In genomic region chr17:31061678-31062077, GRCh38 we compare ENCODE assay signal across 11 cellular contexts. TPM values are rescaled to one million over a fixed set of nuclear protein-coding genes. Genes with fewer than 3 reads are reported as not detected.
A peak's percentile ranks its signal among the peaks of the same experiment; 100 is the strongest.
DNase-seq lines count a peak whose midpoint lies in the region; ATAC-seq and TF ChIP-seq lines count a peak whose summit lies in the region.
"Had no signal": no experiment of that assay in that cellular context is flagged by ENCODE, and none has a peak within 500 bp of the region (broad histone marks: within the 10 kb centered on the region; RNA-seq: fewer than 3 reads in every experiment).

No MANE protein-coding gene starts in this region.

- CTCF ChIA-PET in activated naive CD4-positive, alpha-beta T cell treated with anti-CD3 and anti-CD28 coated beads for 36 hours (lab: Charles Lee): interaction anchor here (1.1 to 1.2 kb wide), 2 partner anchors 93 to 157 kb away, joined by 3 read pairs; no protein-coding TSS in a partner anchor

- no peaks in the 10 kb centered on the region for H3K4me1 Mint-ChIP-seq in activated naive CD4-positive, alpha-beta T cell treated with anti-CD3 and anti-CD28 coated beads for 36 hours (ENCODE audit: low read depth)

- H3K27me3 Mint-ChIP-seq in activated naive CD4-positive, alpha-beta T cell treated with anti-CD3 and anti-CD28 coated beads for 36 hours (ENCODE audit: low read depth): no peaks in the 10 kb centered on the region

- H3K27ac Mint-ChIP-seq in activated naive CD4-positive, alpha-beta T cell treated with anti-CD3 and anti-CD28 coated beads for 36 hours: no peak overlapping the region

- in situ Hi-C loops in astrocyte of the spinal cord (cut with HindIII; ENCODE audit: low sequenced_read_pairs): no loop called here

- no peak overlapping the region for H3K4me3 ChIP-seq in KMS-11 (IDR thresholded peaks at IDR 0.05; ENCODE audit: insufficient read depth, low read depth, low read length)
- H3K4me3 ChIP-seq in astrocyte of the spinal cord (ENCODE audit: low read depth, low read length): no peak overlapping the region
- H3K4me3 ChIP-seq: skin epidermis had no signal

- peak; percentile 68 for TF ChIP-seq CTCF in KMS-11 (conservative IDR thresholded peaks at IDR 0.05; ENCODE audit: low read depth, low read length)
- peak; percentile 14 for TF ChIP-seq CTCF in astrocyte of the spinal cord (IDR thresholded peaks at IDR 0.05; ENCODE audit: low read depth, low read length)

- no peaks in the 10 kb centered on the region for H3K9me3 Mint-ChIP-seq in activated naive CD4-positive, alpha-beta T cell treated with anti-CD3 and anti-CD28 coated beads for 36 hours

- no peaks in the 10 kb centered on the region for H3K36me3 Mint-ChIP-seq in activated naive CD4-positive, alpha-beta T cell treated with anti-CD3 and anti-CD28 coated beads for 36 hours (ENCODE audit: low read depth)

- ATAC-seq in HG02588 (IDR thresholded peaks at IDR 0.05; ENCODE audit: unreplicated experiment) (no peak), GM18502 (IDR thresholded peaks at IDR 0.05; ENCODE audit: poor library complexity, unreplicated experiment) (no peak)

- peak overlapping the region; percentile 87 for H3K27ac ChIP-seq in KMS-11
- H3K27ac ChIP-seq: C4-2B, skin epidermis had no signal

- no peak overlapping the region for H3K4me3 Mint-ChIP-seq in activated naive CD4-positive, alpha-beta T cell treated with anti-CD3 and anti-CD28 coated beads for 36 hours

- peak overlapping the region; percentile 70 for H3K4me2 ChIP-seq in KMS-11

- H3K9ac ChIP-seq in KMS-11: peak overlapping the region; percentile 39; the same call in 1 of the 2 replicates

- peak; percentile 43 for DNase-seq in activated naive CD4-positive, alpha-beta T cell treated with anti-CD3 and anti-CD28 coated beads for 36 hours
- no peak for DNase-seq in activated naive CD4-positive, alpha-beta T cell treated with anti-CD3 and anti-CD28 coated beads, Interleukin-2, amount 50 U/mL, for 16 hours
- DNase-seq in astrocyte of the spinal cord (ENCODE audit: low read depth, low spot score): no peak
- peak; percentile 26 for DNase-seq in stimulated activated CD8-positive, alpha-beta memory T cell treated with anti-CD3 and anti-CD28 coated beads, Interleukin-4, amount 100 ng/mL, for 48 hours
- DNase-seq in globus pallidus (ENCODE audit: low spot score): no peak
- DNase-seq: NCI-H524 had no signal

- no peaks in the 10 kb centered on the region for H3K79me2 ChIP-seq in KMS-11 (ENCODE audit: insufficient read depth, low read depth)

- intact Hi-C loops in activated naive CD4-positive, alpha-beta T cell treated with anti-CD3 and anti-CD28 coated beads for 36 hours (cut with micrococcal nuclease): loop anchor here (10.0 kb wide), 1 partner anchor 157 kb away; the partner anchor contains the start of gene TEFM

- peaks cover 43% of the 10 kb centered on the region for H3K4me1 ChIP-seq in KMS-11 (ENCODE audit: low read depth, poor library complexity, severe bottlenecking)

- no peaks in the 10 kb centered on the region for H4K20me1 ChIP-seq in KMS-11 (ENCODE audit: insufficient read depth)

- no peaks in the 10 kb centered on the region for H3K27me3 ChIP-seq in KMS-11 (ENCODE audit: insufficient read depth, low read depth)

- H3K36me3 ChIP-seq in KMS-11 (ENCODE audit: insufficient read depth): no peaks in the 10 kb centered on the region

- H2AFZ ChIP-seq in KMS-11 (ENCODE audit: low read depth): peak overlapping the region; percentile 77

RNA-seq across cellular contexts. Expression of gene NF1, which starts 33.1 kb away (rescaled TPM):
- total RNA-seq in activated naive CD4-positive, alpha-beta T cell treated with anti-CD3 and anti-CD28 coated beads for 36 hours: 10 to 100 TPM; 19.5 to 22.8 TPM

Comparison
In these comparisons a context has a peak if more than half of its experiments do, and no peak if none do; other contexts are left out.
1. DNase-seq: peak in activated naive CD4-positive, alpha-beta T cell treated with anti-CD3 and anti-CD28 coated beads for 36 hours (single experiment) and stimulated activated CD8-positive, alpha-beta memory T cell treated with anti-CD3 and anti-CD28 coated beads, Interleukin-4, amount 100 ng/mL, for 48 hours (single experiment); none in activated naive CD4-positive, alpha-beta T cell treated with anti-CD3 and anti-CD28 coated beads, Interleukin-2, amount 50 U/mL, for 16 hours (single experiment), astrocyte of the spinal cord (single experiment) and globus pallidus (single experiment).